ENCODE assay signal across 9 cellular contexts in genomic region chr12:125203145-125203765, GRCh38. TPM values are rescaled to one million over a fixed set of nuclear protein-coding genes. Genes with fewer than 3 reads are reported as not detected.
DNase-seq lines count a peak whose midpoint lies in the region; ATAC-seq and TF ChIP-seq lines count a peak whose summit lies in the region.
"Had no signal": no experiment of that assay in that cellular context is flagged by ENCODE, and none has a peak within 500 bp of the region (broad histone marks: within the 10 kb centered on the region; RNA-seq: fewer than 3 reads in every experiment).

No MANE protein-coding gene starts in this region.

- H4K5ac ChIP-seq in H9 (ENCODE audit: insufficient read length, low read depth, low read length) = no peak overlapping the region
- no peak overlapping the region for H4K5ac ChIP-seq in mesendoderm (ENCODE audit: low read length)

- no peak overlapping the region for H3K14ac ChIP-seq in H9 (ENCODE audit: insufficient read depth, low read length)

- peaks cover 80% of the 10 kb centered on the region for H3K27me3 Mint-ChIP-seq in H9 (ENCODE audit: low read depth)
- peaks cover 26% of the 10 kb centered on the region for H3K27me3 Mint-ChIP-seq in activated CD8-positive, alpha-beta memory T cell treated with anti-CD3 and anti-CD28 coated beads, Interleukin-2, amount 10 ng/mL, durations not matched to agents 7 days and 5 days

- TF ChIP-seq POLR2A in right lobe of liver (IDR thresholded peaks at IDR 0.05) = no peak

- H3K27me3 ChIP-seq in DOHH2 (ENCODE audit: control insufficient read depth, low read length) (peaks cover 35% of the 10 kb centered on the region), H9 (ENCODE audit: insufficient read depth, low read length) (no peaks in the 10 kb centered on the region), right lobe of liver (no peaks in the 10 kb centered on the region), mesendoderm (ENCODE audit: insufficient read depth, low read length, poor library complexity) (no peaks in the 10 kb centered on the region)

- intact Hi-C loops in right lobe of liver (cut with DNase I) = no loop called here

- H3K9me3 ChIP-seq in DOHH2 (ENCODE audit: control insufficient read depth, insufficient read depth, low read length) = no peaks in the 10 kb centered on the region
- peaks cover 4% of the 10 kb centered on the region for H3K9me3 ChIP-seq in H9 (ENCODE audit: control insufficient read depth, low read depth, low read length)
- no peaks in the 10 kb centered on the region for H3K9me3 ChIP-seq in right lobe of liver

- H3K56ac ChIP-seq in H9 (ENCODE audit: insufficient read length, low read depth, low read length) (no peak overlapping the region), mesendoderm (ENCODE audit: low read length) (no peak overlapping the region)

- H3F3A ChIP-seq in DOHH2 (ENCODE audit: control insufficient read depth, insufficient read depth) = no peaks in the 10 kb centered on the region

- no CpG with 5 or more reads among the region's 1 CpG for WGBS in H9 (ENCODE audit: extremely low coverage, insufficient read length, low lambda C conversion rate)
- 0% methylated on average over 1 of the region's 1 CpG for WGBS in right lobe of liver (ENCODE audit: insufficient coverage, low coverage, low lambda C conversion rate, missing lambda C conversion rate)
- WGBS in mesendoderm (ENCODE audit: extremely low coverage, insufficient coverage, low lambda C conversion rate) = no CpG with 5 or more reads among the region's 1 CpG

- H3K18ac ChIP-seq in H9 (ENCODE audit: insufficient read length, low read depth, low read length) = no peak overlapping the region
- H3K18ac ChIP-seq in mesendoderm (ENCODE audit: low read length) = no peak overlapping the region

- H4K20me1 ChIP-seq in DOHH2 (ENCODE audit: control insufficient read depth, insufficient read depth, low read depth, low read length) (no peaks in the 10 kb centered on the region), H9 (ENCODE audit: control insufficient read depth, insufficient read depth, insufficient read length) (no peaks in the 10 kb centered on the region)

- H2AK5ac ChIP-seq in H9 (ENCODE audit: insufficient read length, low read length) = no peak overlapping the region
- no peak overlapping the region for H2AK5ac ChIP-seq in mesendoderm (ENCODE audit: low read length)

- no peak overlapping the region for H3K27ac ChIP-seq in DOHH2 (ENCODE audit: low read depth, low read length)
- no peak overlapping the region for H3K27ac ChIP-seq in H9 (ENCODE audit: insufficient read length, low read depth, low read length)
- H3K27ac ChIP-seq in right lobe of liver = no peak overlapping the region
- H3K27ac ChIP-seq in mesendoderm (ENCODE audit: low read depth, low read length) = no peak overlapping the region

- peaks cover under 1 to 23% of the 10 kb centered on the region in 2 experiments; a peak in 3 of 4 replicates for H3K4me1 Mint-ChIP-seq in H9
- H3K4me1 Mint-ChIP-seq in activated CD8-positive, alpha-beta memory T cell treated with anti-CD3 and anti-CD28 coated beads, Interleukin-2, amount 10 ng/mL, durations not matched to agents 7 days and 5 days = no peaks in the 10 kb centered on the region
- H3K4me1 Mint-ChIP-seq: immature natural killer cell had no signal

- no peak overlapping the region for H3T11ph ChIP-seq in H9 (ENCODE audit: low read length)

- peaks cover 3 to 37% (median 15%) of the 10 kb centered on the region in 3 experiments; a peak in 6 of 7 replicates for H3K36me3 Mint-ChIP-seq in H9 (ENCODE audit: insufficient read depth in 1 of 3, low read depth in 3 of 3)
- no peaks in the 10 kb centered on the region for H3K36me3 Mint-ChIP-seq in activated CD8-positive, alpha-beta memory T cell treated with anti-CD3 and anti-CD28 coated beads, Interleukin-2, amount 10 ng/mL, durations not matched to agents 7 days and 5 days
- H3K36me3 Mint-ChIP-seq: immature natural killer cell had no signal

- H3K27ac Mint-ChIP-seq in H9 = no peak overlapping the region
- no peak overlapping the region for H3K27ac Mint-ChIP-seq in activated CD8-positive, alpha-beta memory T cell treated with anti-CD3 and anti-CD28 coated beads, Interleukin-2, amount 10 ng/mL, durations not matched to agents 7 days and 5 days
- H3K27ac Mint-ChIP-seq: immature natural killer cell had no signal

- H3K4me3 Mint-ChIP-seq in H9 = no peak overlapping the region
- H3K4me3 Mint-ChIP-seq in activated CD8-positive, alpha-beta memory T cell treated with anti-CD3 and anti-CD28 coated beads, Interleukin-2, amount 10 ng/mL, durations not matched to agents 7 days and 5 days = no peak overlapping the region
- H3K4me3 Mint-ChIP-seq: immature natural killer cell had no signal

- no peak overlapping the region for H2AFZ ChIP-seq in H9 (ENCODE audit: low read length)

- H3K23ac ChIP-seq in H9 (ENCODE audit: insufficient read length, low read depth, low read length) (no peak overlapping the region), mesendoderm (ENCODE audit: low read length) (no peak overlapping the region)

- CTCF ChIA-PET in activated CD8-positive, alpha-beta memory T cell treated with anti-CD3 and anti-CD28 coated beads, Interleukin-2, amount 10 ng/mL, durations not matched to agents 7 days and 5 days (lab: Charles Lee) = interaction anchor here (0.9 to 1.2 kb wide), 5 partner anchors 15 to 199 kb away, joined by 3 to 5 read pairs (median 3); partner anchors contain the start of gene TMEM132B

- H3K4me2 ChIP-seq in DOHH2 (ENCODE audit: low read length) (no peak overlapping the region), H9 (ENCODE audit: insufficient read depth, insufficient read length, low read length) (no peak overlapping the region), mesendoderm (ENCODE audit: low read length) (no peak overlapping the region)

- H3K36me3 ChIP-seq in DOHH2 (ENCODE audit: control insufficient read depth, low read length) = no peaks in the 10 kb centered on the region
- H3K36me3 ChIP-seq in right lobe of liver = no peaks in the 10 kb centered on the region
- no peaks in the 10 kb centered on the region for H3K36me3 ChIP-seq in mesendoderm (ENCODE audit: control insufficient read depth, insufficient read depth, low read length)

- no peak overlapping the region for H2BK20ac ChIP-seq in H9 (ENCODE audit: low read depth, low read length, poor library complexity, severe bottlenecking)

- ATAC-seq in right lobe of liver = peak; percentile 55 to 68 (median 62)
- ATAC-seq in activated CD8-positive, alpha-beta memory T cell treated with anti-CD3 and anti-CD28 coated beads, Interleukin-2, amount 10 ng/mL, durations not matched to agents 7 days and 5 days = no peak
- ATAC-seq in GM21528 (IDR thresholded peaks at IDR 0.05; ENCODE audit: low FRiP score, unreplicated experiment) = no peak

- no peak overlapping the region for H2BK12ac ChIP-seq in H9 (ENCODE audit: insufficient read length, low read depth, low read length)

- peaks cover 0 to 2% of the 10 kb centered on the region in 2 experiments; a peak in 3 of 5 replicates for H3K9me3 Mint-ChIP-seq in H9
- no peaks in the 10 kb centered on the region for H3K9me3 Mint-ChIP-seq in activated CD8-positive, alpha-beta memory T cell treated with anti-CD3 and anti-CD28 coated beads, Interleukin-2, amount 10 ng/mL, durations not matched to agents 7 days and 5 days (ENCODE audit: low read depth)
- H3K9me3 Mint-ChIP-seq: immature natural killer cell had no signal

- H3K4me3 ChIP-seq in DOHH2 (ENCODE audit: low read length) = no peak overlapping the region
- H3K4me3 ChIP-seq in right lobe of liver = no peak overlapping the region
- H3K4me3 ChIP-seq in mesendoderm (ENCODE audit: low read length) = no peak overlapping the region

- H2BK15ac ChIP-seq in H9 (ENCODE audit: low read depth, low read length) (no peak overlapping the region), mesendoderm (replicated peaks; ENCODE audit: low read depth) (no peak overlapping the region)

- H4K91ac ChIP-seq in H9 (ENCODE audit: insufficient read length, low read depth, low read length) = no peak overlapping the region

- peaks cover 3% of the 10 kb centered on the region for H3K23me2 ChIP-seq in H9 (ENCODE audit: insufficient read length, low read depth, low read length, poor library complexity, severe bottlenecking)

- H3K4ac ChIP-seq in H9 (ENCODE audit: low read depth, low read length) (no peak overlapping the region), mesendoderm (ENCODE audit: low read depth, low read length) (no peak overlapping the region)

- no peak for DNase-seq in H9
- peak; percentile 56 for DNase-seq in SHP77 treated with DMSO at 0.1 percent for 48 hours (lab: John Stamatoyannopoulos, UW)
- DNase-seq in right lobe of liver = no peak
- DNase-seq in activated CD8-positive, alpha-beta memory T cell treated with anti-CD3 and anti-CD28 coated beads, Interleukin-2, amount 10 ng/mL, durations not matched to agents 7 days and 5 days = no peak
- DNase-seq in mesendoderm = no peak
- DNase-seq in NOMO-1 treated with dmso at 0.1 percent for 144 hours (lab: John Stamatoyannopoulos, UW; ENCODE audit: unreplicated experiment) = no peak
- DNase-seq: immature natural killer cell had no signal

- H2BK120ac ChIP-seq in H9 (ENCODE audit: low read depth, low read length, poor library complexity, severe bottlenecking) (no peak overlapping the region), mesendoderm (ENCODE audit: low read depth, low read length) (no peak overlapping the region)

- H3K9ac ChIP-seq in H9 (ENCODE audit: extremely low read depth, insufficient read length, low read length) (no peak overlapping the region), mesendoderm (ENCODE audit: low read length) (no peak overlapping the region)

- no peaks in the 10 kb centered on the region for H3K4me1 ChIP-seq in DOHH2 (ENCODE audit: control insufficient read depth, low read length)
- H3K4me1 ChIP-seq in H9 (ENCODE audit: insufficient read depth, low read length) = peaks cover 6% of the 10 kb centered on the region; the same call in 1 of the 2 replicates
- H3K4me1 ChIP-seq in right lobe of liver = no peaks in the 10 kb centered on the region
- H3K4me1 ChIP-seq in mesendoderm (ENCODE audit: control insufficient read depth, low read depth, low read length) = no peaks in the 10 kb centered on the region

- H3K9me2 ChIP-seq in DOHH2 (replicated peaks; ENCODE audit: control insufficient read depth, low read length) = no peaks in the 10 kb centered on the region

- H3K79me1 ChIP-seq in H9 (ENCODE audit: insufficient read depth, low read depth, low read length, poor library complexity, severe bottlenecking) (no peaks in the 10 kb centered on the region), mesendoderm (ENCODE audit: low read length) (no peaks in the 10 kb centered on the region)

- no peak overlapping the region for H4K8ac ChIP-seq in H9 (replicated peaks; ENCODE audit: insufficient read length, low read depth, low read length)
- no peak overlapping the region for H4K8ac ChIP-seq in mesendoderm (ENCODE audit: low read depth, low read length)

- TF ChIP-seq CTCF in DOHH2 (IDR thresholded peaks at IDR 0.05; ENCODE audit: low read depth, low read length, poor library complexity, severe bottlenecking) (peak; percentile 87), H9 (conservative IDR thresholded peaks at IDR 0.05) (peak; percentile 55), right lobe of liver (IDR thresholded peaks at IDR 0.05) (peak; percentile 39 to 64 (median 54))

- no peaks in the 10 kb centered on the region for H3K79me2 ChIP-seq in DOHH2 (ENCODE audit: control insufficient read depth, low read length)
- H3K79me2 ChIP-seq in H9 (ENCODE audit: insufficient read depth, low read length) = peaks cover 15% of the 10 kb centered on the region; the same call in 1 of the 2 replicates
- H3K79me2 ChIP-seq in mesendoderm (ENCODE audit: control insufficient read depth, insufficient read depth, low read length) = no peaks in the 10 kb centered on the region

- H2BK5ac ChIP-seq in H9 (ENCODE audit: insufficient read length, low read length) = no peak overlapping the region
- H2BK5ac ChIP-seq in mesendoderm (ENCODE audit: low read length) = no peak overlapping the region

RNA-seq across cellular contexts. Expression of gene TMEM132B, which starts 17.1 kb away (rescaled TPM):
- 4.7 and 5.5 TPM in 2 replicates for total RNA-seq in H9 (2021)
- total RNA-seq in right lobe of liver = under 1 TPM in 5 of 6 experiments, not detected in 1; under 0.01 to 0.12 (median 0.02) TPM
- not detected for total RNA-seq in activated CD8-positive, alpha-beta memory T cell treated with anti-CD3 and anti-CD28 coated beads, Interleukin-2, amount 10 ng/mL, durations not matched to agents 7 days and 5 days
- polyA plus RNA-seq in mesendoderm (2013, experiment 1 of 2) = 7.3 TPM
- polyA plus RNA-seq in mesendoderm (2013, experiment 2 of 2) = 8.5 TPM
- polyA plus RNA-seq: immature natural killer cell had no signal

Comparison
In these comparisons a context has a peak if more than half of its experiments do, and no peak if none do; other contexts are left out.
1. ATAC-seq: peak in right lobe of liver (4 of 4); none in activated CD8-positive, alpha-beta memory T cell treated with anti-CD3 and anti-CD28 coated beads, Interleukin-2, amount 10 ng/mL, durations not matched to agents 7 days and 5 days (single experiment) and GM21528 (single experiment).
2. Peak in every context shown above with its lines, with median percentiles within 50 percentile points of each other: CTCF ChIP-seq.